In genomic region chr3:196771067-196771466, GRCh38 we compare ENCODE assay signal across 18 cellular contexts.
"Had no signal": no experiment of that assay in that cellular context is flagged by ENCODE, and none has a peak within 500 bp of the region (broad histone marks: within the 10 kb centered on the region; RNA-seq: fewer than 3 reads in every experiment).

No MANE protein-coding gene starts in this region.

- H3K27me3 ChIP-seq: esophagus squamous epithelium, right atrium auricular region, suprapubic skin, upper lobe of left lung had no signal

- FAIRE-seq: islet of Langerhans had no signal

- H3K27ac ChIP-seq: esophagus squamous epithelium, lower lobe of right lung, right atrium auricular region, skin epidermis, suprapubic skin, upper lobe of left lung had no signal

- H3K9me3 ChIP-seq: esophagus squamous epithelium, lower lobe of right lung, suprapubic skin, upper lobe of left lung had no signal

- H3K4me3 ChIP-seq: esophagus squamous epithelium, lower lobe of right lung, right atrium auricular region, skin epidermis, suprapubic skin, upper lobe of left lung had no signal

- ATAC-seq: left colon; lower lobe of right lung; stimulated activated naive CD8-positive, alpha-beta T cell treated with anti-CD3 and anti-CD28 coated beads, Interleukin-15, amount 100 ng/mL, for 72 hours had no signal

- DNase-seq: activated CD4-positive, alpha-beta T cell treated with anti-CD3 and anti-CD28 coated beads, Interleukin-2, amount 10 ng/mL, durations not matched to agents 24 days and 14 days; activated CD8-positive, alpha-beta memory T cell treated with anti-CD3 and anti-CD28 coated beads, Interleukin-2, amount 50 U/mL, for 4 hours; anterior cingulate cortex; effector memory CD4-positive, alpha-beta T cell; esophagus squamous epithelium; left colon; lower lobe of right lung; occipital lobe; stimulated activated CD4-positive, alpha-beta T cell treated with anti-CD3 and anti-CD28 coated beads, Interleukin-15, amount 100 ng/mL, for 24 hours; stimulated activated CD4-positive, alpha-beta T cell treated with anti-CD3 and anti-CD28 coated beads, Interleukin-2, amount 100 ng/mL, for 48 hours; stimulated activated naive CD8-positive, alpha-beta T cell treated with anti-CD3 and anti-CD28 coated beads, Interleukin-15, amount 100 ng/mL, for 72 hours; T-helper 1 cell; T1000; upper lobe of left lung had no signal
